Comparison of ENCODE assay signal across 4 cellular contexts in genomic region chr1:117037802-117038201, GRCh38. TPM values are rescaled to one million over a fixed set of nuclear protein-coding genes. Genes with fewer than 3 reads are reported as not detected.
"Had no signal": no experiment of that assay in that cellular context is flagged by ENCODE, and none has a peak within 500 bp of the region (broad histone marks: within the 10 kb centered on the region; RNA-seq: fewer than 3 reads in every experiment).

No MANE protein-coding gene starts in this region.

- H3K27ac Mint-ChIP-seq: GM23338, H9 had no signal

- H3K4me2 ChIP-seq: GM23338 had no signal

- H3K4me3 ChIP-seq: GM23338 had no signal

- ATAC-seq: GM23338 had no signal

- H3K9me3 Mint-ChIP-seq: GM23338 had no signal

- H2AFZ ChIP-seq: GM23338 had no signal

- H3K4me3 Mint-ChIP-seq: GM23338, H9 had no signal

- DNase-seq: H9, HCEC 1CT, IMR-90 had no signal

RNA-seq across cellular contexts. Expression of gene CD101, which starts 36.2 kb away (rescaled TPM):
- total RNA-seq: IMR-90 had no signal
